Comparison of ENCODE assay signal across 8 cellular contexts in genomic region chr4:54099959-54100606, GRCh38. TPM values are rescaled to one million over a fixed set of nuclear protein-coding genes. Genes with fewer than 3 reads are reported as not detected.
DNase-seq lines count a peak whose midpoint lies in the region; ATAC-seq, FAIRE-seq and TF ChIP-seq lines count a peak whose summit lies in the region.

GSX2 (plus strand) TSS chr4:54100163; CDS start chr4:54100345, 182 bp downstream.

- H3K36me3 ChIP-seq in cardiac muscle cell (no peaks in the 10 kb centered on the region), breast epithelium (no peaks in the 10 kb centered on the region)

- H3K4me3 ChIP-seq in cardiac muscle cell (peak within 1 kb of the TSS; percentile 23), breast epithelium (peak within 1 kb of the TSS; percentile 17 to 72 (median 50))

- no peaks in the 10 kb centered on the region for H3K9me3 Mint-ChIP-seq in memory B cell

- H3K27ac Mint-ChIP-seq in memory B cell: no peak within 1 kb of the TSS

- H3K4me1 Mint-ChIP-seq in memory B cell: peaks cover 22% of the 10 kb centered on the region

- no peaks in the 10 kb centered on the region for H3K36me3 Mint-ChIP-seq in memory B cell

- ATAC-seq in Right ventricle myocardium inferior: no peak
- ATAC-seq in memory B cell (ENCODE audit: low read depth): no peak
- no peak for ATAC-seq in GM18505 (IDR thresholded peaks at IDR 0.05; ENCODE audit: unreplicated experiment)

- H3K27ac ChIP-seq in cardiac muscle cell (no peak within 1 kb of the TSS), breast epithelium (no peak within 1 kb of the TSS)

- H3K27me3 ChIP-seq in cardiac muscle cell: peaks cover 100% of the 10 kb centered on the region
- H3K27me3 ChIP-seq in breast epithelium: peaks cover 2 to 72% of the 10 kb centered on the region in 2 donors

- TF ChIP-seq POLR2A in breast epithelium (IDR thresholded peaks at IDR 0.05) (no peak), GM18505 (IDR thresholded peaks at IDR 0.05; ENCODE audit: borderline replicate concordance, extremely low read depth, insufficient read depth, insufficient read length) (no peak)

- peaks cover 46% of the 10 kb centered on the region for H3K27me3 Mint-ChIP-seq in memory B cell

- TF ChIP-seq CTCF in cardiac muscle cell (IDR thresholded peaks at IDR 0.05; ENCODE audit: low read depth, low read length): no peak
- TF ChIP-seq CTCF in breast epithelium (IDR thresholded peaks at IDR 0.05): no peak

- H3K4me1 ChIP-seq in cardiac muscle cell (ENCODE audit: low read depth) (peaks cover 11% of the 10 kb centered on the region), breast epithelium (peaks cover 9 to 12% of the 10 kb centered on the region in 2 donors)

- DNase-seq in cardiac muscle cell (ENCODE audit: low read depth in 1 of 2, low spot score in 1 of 2) (no peak), Right ventricle myocardium inferior (ENCODE audit: missing footprints) (no peak), breast epithelium (ENCODE audit: low spot score in 2 of 2) (no peak), memory B cell (ENCODE audit: low spot score in 2 of 2) (no peak), MV-4-11 (lab: John Stamatoyannopoulos, UW) (no peak), urothelium cell line (ENCODE audit: low spot score) (no peak)
- no peak for DNase-seq in stimulated activated CD4-positive, alpha-beta T cell treated with anti-CD3 and anti-CD28 coated beads, Interleukin-4, amount 100 ng/mL, for 24 hours

- no peak for FAIRE-seq in urothelium cell line (lab: Jason Lieb, UNC)

- H3K9me3 ChIP-seq in cardiac muscle cell (ENCODE audit: low read depth) (no peaks in the 10 kb centered on the region), breast epithelium (no peaks in the 10 kb centered on the region)

- intact Hi-C loops in Right ventricle myocardium inferior (cut with DNase I) (no loop called here), breast epithelium (cut with DNase I; ENCODE audit: low total_unique reads) (no loop called here)

- H3K4me3 Mint-ChIP-seq in memory B cell: peak within 1 kb of the TSS; percentile 68

RNA-seq across cellular contexts. Expression of gene GSX2, which starts in this region (rescaled TPM):
- not detected in 2 replicates for total RNA-seq in cardiac muscle cell
- polyA plus RNA-seq in cardiac muscle cell: not detected in 2 replicates
- not detected for total RNA-seq in Right ventricle myocardium inferior
- total RNA-seq in breast epithelium: not detected
